Comparison of ENCODE assay signal across 10 cellular contexts in the genomic region with DNA sequence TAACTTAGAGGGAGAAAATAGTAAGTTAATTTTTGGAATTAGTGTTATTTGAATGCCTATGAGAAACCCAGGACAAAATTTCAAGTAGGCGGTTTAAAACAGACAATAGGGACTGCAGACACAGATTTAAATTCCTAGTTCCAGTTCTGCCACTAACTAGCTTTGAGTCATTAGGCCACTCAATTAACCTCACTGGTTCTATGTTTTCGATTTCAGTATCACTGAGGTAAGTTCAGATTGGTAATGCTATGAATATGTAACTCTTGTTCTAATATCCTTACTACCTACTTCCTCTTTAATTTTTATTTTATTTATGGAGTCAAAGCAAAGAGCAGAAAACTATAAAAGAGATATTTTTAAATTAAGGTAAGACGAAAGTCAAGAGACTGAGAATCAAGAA. TPM values are rescaled to one million over a fixed set of nuclear protein-coding genes. Genes with fewer than 3 reads are reported as not detected.
A peak's percentile ranks its signal among the peaks of the same experiment; 100 is the strongest.
DNase-seq lines count a peak whose midpoint lies in the region; ATAC-seq and TF ChIP-seq lines count a peak whose summit lies in the region.
"Had no signal": no experiment of that assay in that cellular context is flagged by ENCODE, and none has a peak within 500 bp of the region (broad histone marks: within the 10 kb centered on the region; RNA-seq: fewer than 3 reads in every experiment).

No MANE protein-coding gene starts in this region.

- H3K9me3 Mint-ChIP-seq in memory B cell, result no peaks in the 10 kb centered on the region
- no peaks in the 10 kb centered on the region for H3K9me3 Mint-ChIP-seq in activated CD4-positive, alpha-beta T cell treated with anti-CD3 and anti-CD28 coated beads, Interleukin-2, amount 10 ng/mL, durations not matched to agents 24 days and 14 days
- H3K9me3 Mint-ChIP-seq: HFFc6 had no signal

- no peaks in the 10 kb centered on the region for H3K27me3 ChIP-seq in suprapubic skin

- intact Hi-C loops in activated CD4-positive, alpha-beta T cell treated with anti-CD3 and anti-CD28 coated beads, Interleukin-2, amount 10 ng/mL, durations not matched to agents 24 days and 14 days (cut with micrococcal nuclease), result loop anchor here (10.0 kb wide), 1 partner anchor 624 kb away; the partner anchor contains the start of gene ZC3H14

- no peak for TF ChIP-seq POLR2A in suprapubic skin (IDR thresholded peaks at IDR 0.05)

- H3K27ac ChIP-seq in suprapubic skin, result no peak overlapping the region

- peak; percentile 95 for ATAC-seq in GM19023 (IDR thresholded peaks at IDR 0.05; ENCODE audit: unreplicated experiment)
- peak; percentile 99 for ATAC-seq in GM21717 (IDR thresholded peaks at IDR 0.05; ENCODE audit: unreplicated experiment)
- ATAC-seq in HG03095 (IDR thresholded peaks at IDR 0.05; ENCODE audit: unreplicated experiment), result peak; percentile 93
- no peak for ATAC-seq in memory B cell (ENCODE audit: low read depth)

- H3K4me3 ChIP-seq in suprapubic skin, result no peak overlapping the region

- no peaks in the 10 kb centered on the region for H3K27me3 Mint-ChIP-seq in memory B cell
- no peaks in the 10 kb centered on the region for H3K27me3 Mint-ChIP-seq in activated CD4-positive, alpha-beta T cell treated with anti-CD3 and anti-CD28 coated beads, Interleukin-2, amount 10 ng/mL, durations not matched to agents 24 days and 14 days
- H3K27me3 Mint-ChIP-seq: CD4-positive, CD25-positive, alpha-beta regulatory T cell had no signal

- no peaks in the 10 kb centered on the region for H3K9me3 ChIP-seq in suprapubic skin

- no peaks in the 10 kb centered on the region for H3K4me1 ChIP-seq in suprapubic skin

- peaks cover 22% of the 10 kb centered on the region for H3K36me3 Mint-ChIP-seq in memory B cell
- H3K36me3 Mint-ChIP-seq in activated CD4-positive, alpha-beta T cell treated with anti-CD3 and anti-CD28 coated beads, Interleukin-2, amount 10 ng/mL, durations not matched to agents 24 days and 14 days (ENCODE audit: low read depth), result peaks cover 15% of the 10 kb centered on the region

- DNase-seq in memory B cell (ENCODE audit: low spot score in 2 of 2) (no peak), NCI-H524 treated with DMSO at 0.1 percent for 48 hours (lab: John Stamatoyannopoulos, UW) (no peak), dedifferentiated amniotic fluid mesenchymal stem cell (ENCODE audit: extremely low spot score) (no peak), suprapubic skin (ENCODE audit: low spot score in 2 of 2) (no peak)
- no peak for DNase-seq in activated CD4-positive, alpha-beta T cell treated with anti-CD3 and anti-CD28 coated beads, Interleukin-2, amount 10 ng/mL, durations not matched to agents 24 days and 14 days
- DNase-seq: CD4-positive, CD25-positive, alpha-beta regulatory T cell; HFFc6 had no signal

- no peak overlapping the region for H3K4me3 Mint-ChIP-seq in memory B cell
- H3K4me3 Mint-ChIP-seq in activated CD4-positive, alpha-beta T cell treated with anti-CD3 and anti-CD28 coated beads, Interleukin-2, amount 10 ng/mL, durations not matched to agents 24 days and 14 days, result no peak overlapping the region
- H3K4me3 Mint-ChIP-seq: CD4-positive, CD25-positive, alpha-beta regulatory T cell; HFFc6 had no signal

- peaks cover 4% of the 10 kb centered on the region for H3K4me1 Mint-ChIP-seq in memory B cell
- peaks cover 3% of the 10 kb centered on the region for H3K4me1 Mint-ChIP-seq in activated CD4-positive, alpha-beta T cell treated with anti-CD3 and anti-CD28 coated beads, Interleukin-2, amount 10 ng/mL, durations not matched to agents 24 days and 14 days

- no peak for TF ChIP-seq CTCF in suprapubic skin (IDR thresholded peaks at IDR 0.05)

- H3K36me3 ChIP-seq in suprapubic skin, result peaks cover 32% of the 10 kb centered on the region

- WGBS in suprapubic skin, result 93% methylated on average over 3 of the region's 3 CpGs

- TF ChIP-seq EP300 in suprapubic skin (IDR thresholded peaks at IDR 0.05), result no peak

- peak overlapping the region; percentile 2 for H3K27ac Mint-ChIP-seq in memory B cell
- no peak overlapping the region for H3K27ac Mint-ChIP-seq in activated CD4-positive, alpha-beta T cell treated with anti-CD3 and anti-CD28 coated beads, Interleukin-2, amount 10 ng/mL, durations not matched to agents 24 days and 14 days
- H3K27ac Mint-ChIP-seq: HFFc6 had no signal

RNA-seq across cellular contexts. Expression of gene GALC, which starts 52.6 kb away (rescaled TPM):
- 7.3 and 9.3 TPM in 2 replicates for total RNA-seq in activated CD4-positive, alpha-beta T cell treated with anti-CD3 and anti-CD28 coated beads, Interleukin-2, amount 10 ng/mL, durations not matched to agents 24 days and 14 days
- 10 to 100 TPM; 15.0 to 19.5 (median 17.4) TPM for total RNA-seq in suprapubic skin
